ENCODE assay signal across 8 cellular contexts in genomic region chr9:89234636-89235035, GRCh38.
DNase-seq lines count a peak whose midpoint lies in the region; ATAC-seq and TF ChIP-seq lines count a peak whose summit lies in the region.

No MANE protein-coding gene starts in this region.

- peak; percentile 78 for ATAC-seq in GM21723 (IDR thresholded peaks at IDR 0.05; ENCODE audit: unreplicated experiment)

- H3K4me3 ChIP-seq in fibroblast of mammary gland (ENCODE audit: control insufficient read depth, low read depth, low read length) = no peak overlapping the region

- DNase-seq in EL = peak; percentile 19
- peak in 3 of 5 experiments; percentile 6 to 61 (median 9) for DNase-seq in T-helper 2 cell
- DNase-seq in fibroblast of mammary gland (ENCODE audit: low read depth) = peak; percentile 22
- DNase-seq in stimulated activated CD4-positive, alpha-beta T cell treated with anti-CD3 and anti-CD28 coated beads, Interleukin-12 subunit alpha, Interleukin-12 subunit beta, amount 100 ng/mL, for 24 hours (ENCODE audit: low read depth in 2 of 2) = peak; percentile 5 to 58
- no peak for DNase-seq in cortex of kidney (lab: John Stamatoyannopoulos, UW)
- no peak for DNase-seq in inferior parietal cortex (ENCODE audit: extremely low spot score)
- no peak for DNase-seq in NCI-H345 (lab: John Stamatoyannopoulos, UW)

- TF ChIP-seq CTCF in fibroblast of mammary gland (conservative IDR thresholded peaks at IDR 0.05; ENCODE audit: control insufficient read depth, insufficient read depth, low read depth, low read length) = no peak

Comparison
In these comparisons a context has a peak if more than half of its experiments do, and no peak if none do; other contexts are left out.
1. DNase-seq: peak in EL (single experiment), T-helper 2 cell (3 of 5), fibroblast of mammary gland (single experiment) and stimulated activated CD4-positive, alpha-beta T cell treated with anti-CD3 and anti-CD28 coated beads, Interleukin-12 subunit alpha, Interleukin-12 subunit beta, amount 100 ng/mL, for 24 hours (2 of 2); none in cortex of kidney (single experiment), inferior parietal cortex (single experiment) and NCI-H345 (single experiment).